ENCODE assay signal across 1 cellular context in the genomic region with DNA sequence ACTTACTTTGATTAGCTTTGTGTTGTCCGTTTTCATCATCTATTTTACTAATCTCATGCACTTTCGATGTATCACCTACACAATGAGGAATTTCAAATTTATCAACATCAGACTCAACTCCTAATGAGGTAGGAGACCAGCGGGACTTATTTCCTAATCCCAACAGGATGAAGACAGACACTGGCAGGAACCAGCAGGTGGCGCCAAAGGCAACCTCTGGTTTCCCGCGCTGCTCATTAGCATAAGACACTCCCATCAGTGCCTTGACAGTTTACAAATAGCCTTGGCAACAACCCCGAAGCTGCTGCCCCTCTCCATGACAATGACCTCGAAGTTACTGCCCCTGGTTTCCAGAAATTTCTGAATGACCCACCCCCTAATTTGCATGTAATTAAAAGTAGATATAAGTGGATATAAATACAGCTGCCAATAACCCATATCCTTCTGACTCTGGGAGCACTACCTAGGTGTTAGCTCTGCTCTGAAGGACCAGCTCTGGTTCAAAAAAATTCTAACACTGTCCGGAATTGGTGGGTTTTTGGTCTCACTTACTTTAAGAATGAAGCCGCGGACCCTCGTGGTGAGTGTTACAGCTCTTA.
TF ChIP-seq lines count a peak whose summit lies in the region.

No MANE protein-coding gene starts in this region.

TF ChIP-seq in A549, 52 proteins besides CTCF, POLR2A, EP300 and RAD21:
- TF ChIP-seq MYC (IDR thresholded peaks at IDR 0.05; ENCODE audit: borderline replicate concordance, low read length) (no peak), CBX8 (IDR thresholded peaks at IDR 0.05) (no peak), MAFK (IDR thresholded peaks at IDR 0.05; ENCODE audit: partially characterized antibody) (no peak), EHF (CRISPR knock-in tag; IDR thresholded peaks at IDR 0.05) (no peak), FOXS1 (CRISPR knock-in tag; IDR thresholded peaks at IDR 0.05) (no peak), SREBF2 (IDR thresholded peaks at IDR 0.05) (no peak), ESRRA (IDR thresholded peaks at IDR 0.05; ENCODE audit: borderline replicate concordance, low read length) (no peak), NPAS2 (CRISPR knock-in tag; IDR thresholded peaks at IDR 0.05; ENCODE audit: borderline replicate concordance) (no peak), HOXA7 (CRISPR knock-in tag; IDR thresholded peaks at IDR 0.05) (no peak), RCOR1 (IDR thresholded peaks at IDR 0.05; ENCODE audit: low read depth, low read length) (no peak)
- TF ChIP-seq, protein P1, sequence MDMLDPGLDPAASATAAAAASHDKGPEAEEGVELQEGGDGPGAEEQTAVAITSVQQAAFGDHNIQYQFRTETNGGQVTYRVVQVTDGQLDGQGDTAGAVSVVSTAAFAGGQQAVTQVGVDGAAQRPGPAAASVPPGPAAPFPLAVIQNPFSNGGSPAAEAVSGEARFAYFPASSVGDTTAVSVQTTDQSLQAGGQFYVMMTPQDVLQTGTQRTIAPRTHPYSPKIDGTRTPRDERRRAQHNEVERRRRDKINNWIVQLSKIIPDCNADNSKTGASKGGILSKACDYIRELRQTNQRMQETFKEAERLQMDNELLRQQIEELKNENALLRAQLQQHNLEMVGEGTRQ (IDR thresholded peaks at IDR 0.05), result no peak
- TF ChIP-seq, protein P2, sequence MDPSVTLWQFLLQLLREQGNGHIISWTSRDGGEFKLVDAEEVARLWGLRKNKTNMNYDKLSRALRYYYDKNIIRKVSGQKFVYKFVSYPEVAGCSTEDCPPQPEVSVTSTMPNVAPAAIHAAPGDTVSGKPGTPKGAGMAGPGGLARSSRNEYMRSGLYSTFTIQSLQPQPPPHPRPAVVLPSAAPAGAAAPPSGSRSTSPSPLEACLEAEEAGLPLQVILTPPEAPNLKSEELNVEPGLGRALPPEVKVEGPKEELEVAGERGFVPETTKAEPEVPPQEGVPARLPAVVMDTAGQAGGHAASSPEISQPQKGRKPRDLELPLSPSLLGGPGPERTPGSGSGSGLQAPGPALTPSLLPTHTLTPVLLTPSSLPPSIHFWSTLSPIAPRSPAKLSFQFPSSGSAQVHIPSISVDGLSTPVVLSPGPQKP (IDR thresholded peaks at IDR 0.05; ENCODE audit: low read depth, low read length), result no peak
